Comparison of ENCODE assay signal across 11 cellular contexts in the genomic region with DNA sequence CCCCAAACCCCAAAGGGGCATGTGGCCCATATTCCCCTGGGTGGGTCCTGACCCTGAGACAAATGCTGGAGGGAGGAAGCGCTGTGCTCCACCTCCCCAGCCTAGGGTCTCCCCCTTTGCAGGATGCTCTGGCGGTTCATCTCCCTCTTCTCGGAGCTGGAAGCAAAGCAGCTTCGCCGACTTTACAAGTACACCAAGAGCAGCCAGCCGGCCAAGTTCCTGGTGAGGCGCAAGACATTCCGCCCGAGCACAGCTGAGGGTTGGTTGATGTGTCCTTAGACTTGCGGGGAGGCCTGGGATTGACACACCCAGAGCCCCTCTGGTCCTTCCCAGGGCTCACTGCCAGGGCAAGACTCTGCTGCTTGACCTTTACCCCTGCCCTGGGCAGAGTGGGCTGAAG. TPM values are rescaled to one million over a fixed set of nuclear protein-coding genes. Genes with fewer than 3 reads are reported as not detected.
"Had no signal": no experiment of that assay in that cellular context is flagged by ENCODE, and none has a peak within 500 bp of the region (broad histone marks: within the 10 kb centered on the region; RNA-seq: fewer than 3 reads in every experiment).

No MANE protein-coding gene starts in this region.

- H3K9ac ChIP-seq: KMS-11 had no signal

- H3K4me3 Mint-ChIP-seq: GM23338, H9 had no signal

- H3K9me3 Mint-ChIP-seq: GM23338 had no signal

- H3K4me3 ChIP-seq: GM23338 had no signal

- H3K27me3 Mint-ChIP-seq: IgD-negative memory B cell had no signal

- FAIRE-seq: H1, H54, HepG2 had no signal

- DNase-seq: H9, HCEC 1CT, KBM-7 had no signal

- H3K27ac Mint-ChIP-seq: GM23338 had no signal

- H3K4me2 ChIP-seq: GM23338, KMS-11 had no signal

- H3K27ac ChIP-seq: HL-60, KMS-11 had no signal

- ATAC-seq: GM23338, HepG2 had no signal

RNA-seq across cellular contexts. Expression of a gene that starts 4.3 kb away (rescaled TPM):
- total RNA-seq: GM23338, H1, H9, HepG2, HT1080 had no signal
- polyA plus RNA-seq: HepG2, IgD-negative memory B cell had no signal
